ENCODE assay signal across 30 cellular contexts in the genomic region with DNA sequence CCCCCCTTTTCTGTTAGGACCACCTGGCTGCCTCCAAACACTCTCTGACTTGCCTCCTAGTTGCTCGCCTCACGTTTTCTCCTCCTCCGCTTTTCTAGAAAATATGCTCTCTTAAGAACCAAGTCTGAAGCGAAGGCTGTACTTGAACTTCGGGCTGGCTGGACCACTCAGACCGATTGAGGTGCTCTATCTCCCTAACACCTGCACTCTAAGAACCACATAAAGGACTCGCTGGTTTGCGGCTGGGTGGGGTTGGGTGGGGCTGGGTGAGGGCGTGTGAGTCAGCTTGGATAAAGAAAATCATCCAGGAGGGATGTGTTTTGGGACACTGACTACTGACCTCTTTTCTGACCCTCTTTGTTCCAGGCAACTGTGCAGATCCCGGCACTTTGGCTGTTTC. TPM values are rescaled to one million over a fixed set of nuclear protein-coding genes. Genes with fewer than 3 reads are reported as not detected.
DNase-seq lines count a peak whose midpoint lies in the region; ATAC-seq and FAIRE-seq lines count a peak whose summit lies in the region.
"Had no signal": no experiment of that assay in that cellular context is flagged by ENCODE, and none has a peak within 500 bp of the region (broad histone marks: within the 10 kb centered on the region; RNA-seq: fewer than 3 reads in every experiment).

No MANE protein-coding gene starts in this region.

- no peak overlapping the region for H3K18ac ChIP-seq in neuronal stem cell (ENCODE audit: low read length)

- peaks cover 0 to 13% (median 0%) of the 10 kb centered on the region in 3 experiments for H3K27me3 ChIP-seq in neuronal stem cell (ENCODE audit: control insufficient read depth in 3 of 3, insufficient read depth in 3 of 3, low read depth in 1 of 3, low read length in 3 of 3)
- H3K27me3 ChIP-seq: BE2C, BLaER1 had no signal

- H4K91ac ChIP-seq in neuronal stem cell (ENCODE audit: low read depth, low read length, poor library complexity) = no peak overlapping the region

- H2BK5ac ChIP-seq in neuronal stem cell (ENCODE audit: low read length) = no peak overlapping the region

- H3K23ac ChIP-seq in neuronal stem cell (ENCODE audit: low read depth, low read length, poor library complexity) = no peak overlapping the region

- H3K27ac ChIP-seq in neuronal stem cell (replicated peaks; ENCODE audit: low read length) = no peak overlapping the region
- H3K27ac ChIP-seq: BLaER1 had no signal

- H3K14ac ChIP-seq in neuronal stem cell (ENCODE audit: low read length) = no peak overlapping the region

- no CpG with 5 or more reads among the region's 10 CpGs for WGBS in neuronal stem cell (ENCODE audit: extremely low coverage in 2 of 2, insufficient read length in 2 of 2, insufficient replicate concordance in 1 of 2), 2 donors

- no peaks in the 10 kb centered on the region for H3K36me3 ChIP-seq in neuronal stem cell (replicated peaks in 1 of 2; ENCODE audit: control insufficient read depth in 2 of 2, insufficient read depth in 2 of 2, low read length in 2 of 2)
- H3K36me3 ChIP-seq: BE2C, BLaER1 had no signal

- peak; percentile 20 for DNase-seq in LoVo (ENCODE audit: low spot score)
- no peak for DNase-seq in left colon
- no peak for DNase-seq in neuronal stem cell (ENCODE audit: low spot score)
- DNase-seq in GM03348 (ENCODE audit: low spot score) = no peak
- no peak for DNase-seq in HTR-8/SVneo (ENCODE audit: insufficient read length, low spot score)
- DNase-seq in NCI-H1092 (lab: John Stamatoyannopoulos, UW) = no peak
- DNase-seq: 8988T; ACHN; BE2C; CD4-positive, alpha-beta memory T cell; CD4-positive, CD25-positive, alpha-beta regulatory T cell; CD8-positive, alpha-beta memory T cell; COR-L47; DMS 273 treated with DMSO at 0.1 percent for 48 hours; DMS153; DMS53; DMS79; DND-41; EL; GF-D8 had no signal

- no peak overlapping the region for H2BK120ac ChIP-seq in neuronal stem cell (ENCODE audit: low read depth, low read length)

- H3K4ac ChIP-seq in neuronal stem cell (ENCODE audit: low read length) = no peak overlapping the region

- peaks cover 2 to 15% of the 10 kb centered on the region in 2 donors for H3K4me1 ChIP-seq in neuronal stem cell (ENCODE audit: control insufficient read depth in 2 of 2, insufficient read depth in 1 of 2, low read depth in 1 of 2, low read length in 2 of 2)
- H3K4me1 ChIP-seq: BLaER1 had no signal

- H3K9me3 ChIP-seq in neuronal stem cell (replicated peaks in 1 of 2; ENCODE audit: control insufficient read depth in 2 of 2, insufficient read depth in 1 of 2, low read depth in 1 of 2, low read length in 2 of 2) = no peaks in the 10 kb centered on the region
- H3K9me3 ChIP-seq: BE2C, BLaER1 had no signal

- peak; percentile 34 for ATAC-seq in left colon
- ATAC-seq: GM12878 had no signal

- intact Hi-C loops in left colon (cut with DNase I, micrococcal nuclease) = no loop called here

- FAIRE-seq in HTR-8/SVneo (lab: Jason Lieb, UNC) = no peak
- FAIRE-seq: A204.1, GM12878, GM12892, GM18507 had no signal

- no peaks in the 10 kb centered on the region for H3K79me1 ChIP-seq in neuronal stem cell (ENCODE audit: low read depth, low read length)

- no peak overlapping the region for H3K4me3 ChIP-seq in neuronal stem cell (ENCODE audit: low read length in 2 of 2)
- H3K4me3 ChIP-seq: BLaER1, GM12878 had no signal

- H3K9ac ChIP-seq in neuronal stem cell (ENCODE audit: low read depth, low read length, poor library complexity) = no peak overlapping the region
- H3K9ac ChIP-seq: BLaER1 had no signal

- no peak overlapping the region for H2AFZ ChIP-seq in neuronal stem cell (ENCODE audit: low read length)

- peak overlapping the region; percentile 78 for H2AK5ac ChIP-seq in neuronal stem cell (ENCODE audit: low read depth, low read length)

- H2BK15ac ChIP-seq in neuronal stem cell (ENCODE audit: low read length) = no peak overlapping the region

- H3K4me2 ChIP-seq in neuronal stem cell (ENCODE audit: insufficient read depth, low read length, poor library complexity, severe bottlenecking) = no peak overlapping the region
- H3K4me2 ChIP-seq: BLaER1 had no signal

- no peak overlapping the region for H4K8ac ChIP-seq in neuronal stem cell (ENCODE audit: low read depth, low read length)

- H2BK12ac ChIP-seq in neuronal stem cell (ENCODE audit: low read length) = no peak overlapping the region

RNA-seq across cellular contexts. Expression of a gene that starts 22.9 kb away (rescaled TPM):
- total RNA-seq in left colon = 10 to 100 TPM; 10.5 to 26.1 TPM
- 0.53 TPM for polyA plus RNA-seq in neuronal stem cell (2013, experiment 1 of 2)
- 0.69 TPM for polyA plus RNA-seq in neuronal stem cell (2013, experiment 2 of 2)

RNA-seq across cellular contexts. Expression of a gene that starts 51.2 kb away (rescaled TPM):
- total RNA-seq in left colon = 10 to 100 TPM; 89.7 to 95.0 TPM
- not detected for polyA plus RNA-seq in neuronal stem cell (2013, experiment 1 of 2)
- polyA plus RNA-seq in neuronal stem cell (2013, experiment 2 of 2) = not detected
- total RNA-seq: A673; CD4-positive, alpha-beta memory T cell; CD4-positive, CD25-positive, alpha-beta regulatory T cell; CD8-positive, alpha-beta memory T cell; Daoy; G401; GM12878 had no signal
- polyA plus RNA-seq: AG04450; CD14-positive monocyte; CD4-positive, alpha-beta memory T cell; CD4-positive, CD25-positive, alpha-beta regulatory T cell; CD8-positive, alpha-beta memory T cell; GM12878 had no signal

RNA-seq across cellular contexts. Expression of a gene that starts 55.3 kb away (rescaled TPM):
- total RNA-seq in left colon = 1 to 10 TPM; 6.9 to 7.4 TPM
- polyA plus RNA-seq in neuronal stem cell (2013, experiment 1 of 2) = 8.3 TPM
- polyA plus RNA-seq in neuronal stem cell (2013, experiment 2 of 2) = 8.5 TPM

RNA-seq across cellular contexts. Expression of a gene that starts 55.4 kb away (rescaled TPM):
- 10 to 100 TPM; 43.4 to 48.7 TPM for total RNA-seq in left colon
- polyA plus RNA-seq in neuronal stem cell (2013, experiment 1 of 2) = 15.6 TPM
- 14.9 TPM for polyA plus RNA-seq in neuronal stem cell (2013, experiment 2 of 2)
